In genomic region chr6:57303931-57304681, GRCh38 we compare ENCODE assay signal across 18 cellular contexts. TPM values are rescaled to one million over a fixed set of nuclear protein-coding genes. Genes with fewer than 3 reads are reported as not detected.
DNase-seq lines count a peak whose midpoint lies in the region; TF ChIP-seq lines count a peak whose summit lies in the region.
"Had no signal": no experiment of that assay in that cellular context is flagged by ENCODE, and none has a peak within 500 bp of the region (broad histone marks: within the 10 kb centered on the region; RNA-seq: fewer than 3 reads in every experiment).

No MANE protein-coding gene starts in this region.

- H3K27ac Mint-ChIP-seq in glutamatergic neuron (ENCODE audit: unreplicated experiment), result no peak overlapping the region
- H3K27ac Mint-ChIP-seq in activated T-helper 2 cell treated with anti-CD3 and anti-CD28 coated beads, Interferon-gamma antibody, Interleukin-2, Interleukin-4, amounts not matched to agents 10 μg/mL and 5 μg/mL and 100 μg/mL, durations not matched to agents 14 hours and 24 hours and 36 hours, result no peak overlapping the region
- no peak overlapping the region for H3K27ac Mint-ChIP-seq in activated CD4-positive, alpha-beta memory T cell treated with anti-CD3 and anti-CD28 coated beads for 36 hours
- H3K27ac Mint-ChIP-seq: activated CD4-positive, alpha-beta T cell treated with anti-CD3 and anti-CD28 coated beads, Interleukin-2, amount 10 ng/mL, durations not matched to agents 7 days and 5 days; naive B cell; T-helper 2 cell treated with Interferon-gamma antibody and Interleukin-4, amounts not matched to agents 5 μg/mL and 100 μg/mL, for 36 hours had no signal

- TF ChIP-seq EP300 in suprapubic skin (IDR thresholded peaks at IDR 0.05), result no peak

- no peak for TF ChIP-seq CTCF in HEK293 (tag by site-specific recombination; IDR thresholded peaks at IDR 0.05)
- no peak for TF ChIP-seq CTCF in choroid plexus epithelial cell (conservative IDR thresholded peaks at IDR 0.05; ENCODE audit: low read depth, low read length)
- TF ChIP-seq CTCF in suprapubic skin (IDR thresholded peaks at IDR 0.05), result no peak
- no peak for TF ChIP-seq CTCF in glutamatergic neuron (IDR thresholded peaks at IDR 0.05; ENCODE audit: partially characterized antibody, unreplicated experiment)

- H3K4me3 ChIP-seq in HEK293 (ENCODE audit: low read depth, low read length), result no peak overlapping the region
- H3K4me3 ChIP-seq in choroid plexus epithelial cell (ENCODE audit: low read depth, low read length), result no peak overlapping the region
- H3K4me3 ChIP-seq in suprapubic skin, result no peak overlapping the region
- H3K4me3 ChIP-seq: adrenal gland, dorsolateral prefrontal cortex had no signal

- no peaks in the 10 kb centered on the region for H3K4me1 Mint-ChIP-seq in glutamatergic neuron (ENCODE audit: low read depth, unreplicated experiment)
- H3K4me1 Mint-ChIP-seq in activated T-helper 2 cell treated with anti-CD3 and anti-CD28 coated beads, Interferon-gamma antibody, Interleukin-2, Interleukin-4, amounts not matched to agents 10 μg/mL and 5 μg/mL and 100 μg/mL, durations not matched to agents 14 hours and 24 hours and 36 hours (ENCODE audit: low read depth), result no peaks in the 10 kb centered on the region
- H3K4me1 Mint-ChIP-seq in activated CD4-positive, alpha-beta memory T cell treated with anti-CD3 and anti-CD28 coated beads for 36 hours (ENCODE audit: low read depth), result no peaks in the 10 kb centered on the region
- H3K4me1 Mint-ChIP-seq: activated CD4-positive, alpha-beta T cell treated with anti-CD3 and anti-CD28 coated beads, Interleukin-2, amount 10 ng/mL, durations not matched to agents 7 days and 5 days; naive B cell had no signal

- 94% methylated on average over 1 of the region's 1 CpG for WGBS in suprapubic skin

- CTCF ChIA-PET in HEK293 (lab: Yijun Ruan, JAX), result interaction anchor here (0.6 kb wide), 1 partner anchor 16 kb away, joined by 3 read pairs; no protein-coding TSS in a partner anchor
- CTCF ChIA-PET in activated CD4-positive, alpha-beta memory T cell treated with anti-CD3 and anti-CD28 coated beads for 36 hours (lab: Charles Lee), result no interaction called here

- H3K4me1 ChIP-seq in HEK293 (ENCODE audit: control insufficient read depth, insufficient read depth, low read length) (0 out of 2 replicates have a peak, but pooled peaks cover 4% of the 10 kb centered on the region), suprapubic skin (no peaks in the 10 kb centered on the region)

- no peaks in the 10 kb centered on the region for H3K36me3 ChIP-seq in HEK293 (ENCODE audit: control insufficient read depth in 2 of 2, insufficient read depth in 1 of 2, low read length in 2 of 2)
- no peaks in the 10 kb centered on the region for H3K36me3 ChIP-seq in suprapubic skin
- H3K36me3 ChIP-seq: adrenal gland had no signal

- intact Hi-C loops in activated T-helper 2 cell treated with anti-CD3 and anti-CD28 coated beads, Interferon-gamma antibody, Interleukin-2, Interleukin-4, amounts not matched to agents 10 μg/mL and 5 μg/mL and 100 μg/mL, durations not matched to agents 14 hours and 24 hours and 36 hours (cut with micrococcal nuclease), result no loop called here
- intact Hi-C loops in activated CD4-positive, alpha-beta memory T cell treated with anti-CD3 and anti-CD28 coated beads for 36 hours (cut with micrococcal nuclease), result no loop called here

- H3K27me3 Mint-ChIP-seq in glutamatergic neuron (ENCODE audit: unreplicated experiment), result no peaks in the 10 kb centered on the region
- peaks cover 10% of the 10 kb centered on the region for H3K27me3 Mint-ChIP-seq in activated T-helper 2 cell treated with anti-CD3 and anti-CD28 coated beads, Interferon-gamma antibody, Interleukin-2, Interleukin-4, amounts not matched to agents 10 μg/mL and 5 μg/mL and 100 μg/mL, durations not matched to agents 14 hours and 24 hours and 36 hours (ENCODE audit: low read depth)
- peaks cover 15% of the 10 kb centered on the region for H3K27me3 Mint-ChIP-seq in activated CD4-positive, alpha-beta memory T cell treated with anti-CD3 and anti-CD28 coated beads for 36 hours

- no peaks in the 10 kb centered on the region for H3K36me3 Mint-ChIP-seq in glutamatergic neuron (ENCODE audit: unreplicated experiment)
- no peaks in the 10 kb centered on the region for H3K36me3 Mint-ChIP-seq in activated T-helper 2 cell treated with anti-CD3 and anti-CD28 coated beads, Interferon-gamma antibody, Interleukin-2, Interleukin-4, amounts not matched to agents 10 μg/mL and 5 μg/mL and 100 μg/mL, durations not matched to agents 14 hours and 24 hours and 36 hours (ENCODE audit: low read depth)
- no peaks in the 10 kb centered on the region for H3K36me3 Mint-ChIP-seq in activated CD4-positive, alpha-beta memory T cell treated with anti-CD3 and anti-CD28 coated beads for 36 hours
- H3K36me3 Mint-ChIP-seq: naive B cell had no signal

- H3K9me3 Mint-ChIP-seq in glutamatergic neuron (ENCODE audit: unreplicated experiment), result no peaks in the 10 kb centered on the region
- H3K9me3 Mint-ChIP-seq in activated T-helper 2 cell treated with anti-CD3 and anti-CD28 coated beads, Interferon-gamma antibody, Interleukin-2, Interleukin-4, amounts not matched to agents 10 μg/mL and 5 μg/mL and 100 μg/mL, durations not matched to agents 14 hours and 24 hours and 36 hours, result no peaks in the 10 kb centered on the region
- H3K9me3 Mint-ChIP-seq in activated CD4-positive, alpha-beta memory T cell treated with anti-CD3 and anti-CD28 coated beads for 36 hours, result no peaks in the 10 kb centered on the region
- H3K9me3 Mint-ChIP-seq: activated CD4-positive, alpha-beta T cell treated with anti-CD3 and anti-CD28 coated beads, Interleukin-2, amount 10 ng/mL, durations not matched to agents 7 days and 5 days; naive B cell; T-helper 2 cell treated with Interferon-gamma antibody and Interleukin-4, amounts not matched to agents 5 μg/mL and 100 μg/mL, for 36 hours had no signal

- H3K27ac ChIP-seq in HEK293 (ENCODE audit: extremely low read depth, low read depth, low read length) (no peak overlapping the region), suprapubic skin (peak overlapping the region; percentile 46)
- H3K27ac ChIP-seq: dorsolateral prefrontal cortex had no signal

- POLR2A ChIA-PET in HEK293 (lab: Yijun Ruan, JAX), result no interaction called here
- POLR2A ChIA-PET in activated CD4-positive, alpha-beta memory T cell treated with anti-CD3 and anti-CD28 coated beads for 36 hours (lab: Charles Lee), result no interaction called here

- no peaks in the 10 kb centered on the region for H3K27me3 ChIP-seq in suprapubic skin
- H3K27me3 ChIP-seq: adrenal gland, dorsolateral prefrontal cortex had no signal

- DNase-seq in choroid plexus epithelial cell (ENCODE audit: low read depth), result peak; percentile 8
- DNase-seq in iris pigment epithelial cell (ENCODE audit: low read depth), result peak; percentile 67
- DNase-seq in suprapubic skin (ENCODE audit: low spot score in 2 of 2), result no peak
- no peak for DNase-seq in glutamatergic neuron
- DNase-seq in activated T-helper 2 cell treated with anti-CD3 and anti-CD28 coated beads, Interferon-gamma antibody, Interleukin-2, Interleukin-4, amounts not matched to agents 10 μg/mL and 5 μg/mL and 100 μg/mL, durations not matched to agents 14 hours and 24 hours and 36 hours (ENCODE audit: low spot score), result no peak
- DNase-seq in activated CD4-positive, alpha-beta memory T cell treated with anti-CD3 and anti-CD28 coated beads for 36 hours, result no peak
- DNase-seq in NCI-H1105 treated with DMSO at 0.1 percent for 48 hours (lab: John Stamatoyannopoulos, UW), result no peak
- DNase-seq: activated CD4-positive, alpha-beta T cell treated with anti-CD3 and anti-CD28 coated beads, Interleukin-2, amount 10 ng/mL, durations not matched to agents 7 days and 5 days; activated T-cell treated with anti-CD3 and anti-CD28 coated beads, Interleukin-2, amount 50 U/mL, for 48 hours; dorsolateral prefrontal cortex; GDM1; kidney; naive B cell; NCI-H1436; stimulated activated naive CD4-positive, alpha-beta T cell had no signal

- no peak overlapping the region for H3K4me3 Mint-ChIP-seq in glutamatergic neuron (ENCODE audit: unreplicated experiment)
- no peak overlapping the region for H3K4me3 Mint-ChIP-seq in activated T-helper 2 cell treated with anti-CD3 and anti-CD28 coated beads, Interferon-gamma antibody, Interleukin-2, Interleukin-4, amounts not matched to agents 10 μg/mL and 5 μg/mL and 100 μg/mL, durations not matched to agents 14 hours and 24 hours and 36 hours (ENCODE audit: low read depth)
- no peak overlapping the region for H3K4me3 Mint-ChIP-seq in activated CD4-positive, alpha-beta memory T cell treated with anti-CD3 and anti-CD28 coated beads for 36 hours
- H3K4me3 Mint-ChIP-seq: activated CD4-positive, alpha-beta T cell treated with anti-CD3 and anti-CD28 coated beads, Interleukin-2, amount 10 ng/mL, durations not matched to agents 7 days and 5 days; naive B cell; T-helper 2 cell treated with Interferon-gamma antibody and Interleukin-4, amounts not matched to agents 5 μg/mL and 100 μg/mL, for 36 hours had no signal

- H3K9me3 ChIP-seq in HEK293 (ENCODE audit: control insufficient read depth, insufficient read depth, low read depth, low read length) (no peaks in the 10 kb centered on the region), suprapubic skin (no peaks in the 10 kb centered on the region)
- H3K9me3 ChIP-seq: adrenal gland had no signal

- no peak for TF ChIP-seq POLR2A in suprapubic skin (IDR thresholded peaks at IDR 0.05)

TF ChIP-seq in HEK293, 187 proteins besides CTCF, POLR2A, EP300 and RAD21:
- TF ChIP-seq ZNF785 (tag by site-specific recombination; IDR thresholded peaks at IDR 0.05) (no peak), PRDM6 (tag by site-specific recombination; IDR thresholded peaks at IDR 0.05) (peak; percentile 13; the same call in 1 of the 2 replicates), ZNF223 (tag by site-specific recombination; IDR thresholded peaks at IDR 0.05) (no peak)

RNA-seq across cellular contexts. Expression of gene PRIM2, which starts 13.3 kb away (rescaled TPM):
- total RNA-seq in suprapubic skin (10 to 100 TPM in 2 of 4 donors, 1 to 10 TPM in 2; 8.5 to 14.6 (median 11.0) TPM), glutamatergic neuron (ENCODE audit: unreplicated experiment) (15.3 TPM)
- total RNA-seq in activated T-helper 2 cell treated with anti-CD3 and anti-CD28 coated beads, Interferon-gamma antibody, Interleukin-2, Interleukin-4, amounts not matched to agents 10 μg/mL and 5 μg/mL and 100 μg/mL, durations not matched to agents 14 hours and 24 hours and 36 hours, result 36.9 and 37.9 TPM in 2 replicates
- total RNA-seq in activated CD4-positive, alpha-beta memory T cell treated with anti-CD3 and anti-CD28 coated beads for 36 hours, result 10 to 100 TPM; 47.2 to 48.7 TPM

Comparison
In these comparisons a context has a peak if more than half of its experiments do, and no peak if none do; other contexts are left out.
1. DNase-seq: peak in choroid plexus epithelial cell (single experiment) and iris pigment epithelial cell (single experiment); none in suprapubic skin (0 of 2), glutamatergic neuron (single experiment), activated T-helper 2 cell treated with anti-CD3 and anti-CD28 coated beads, Interferon-gamma antibody, Interleukin-2, Interleukin-4, amounts not matched to agents 10 μg/mL and 5 μg/mL and 100 μg/mL, durations not matched to agents 14 hours and 24 hours and 36 hours (single experiment), activated CD4-positive, alpha-beta memory T cell treated with anti-CD3 and anti-CD28 coated beads for 36 hours (single experiment) and NCI-H1105 treated with DMSO at 0.1 percent for 48 hours (single experiment).